In genomic region chr14:73759714-73760597, GRCh38 we compare ENCODE assay signal across 8 cellular contexts. TPM values are rescaled to one million over a fixed set of nuclear protein-coding genes. Genes with fewer than 3 reads are reported as not detected.
DNase-seq lines count a peak whose midpoint lies in the region; ATAC-seq, FAIRE-seq and TF ChIP-seq lines count a peak whose summit lies in the region.

No MANE protein-coding gene starts in this region.

- H3K4me3 Mint-ChIP-seq in activated CD8-positive, alpha-beta memory T cell treated with anti-CD3 and anti-CD28 coated beads, Interleukin-2, amount 10 ng/mL, durations not matched to agents 7 days and 5 days = peak overlapping the region; percentile 87
- H3K4me3 Mint-ChIP-seq in effector memory CD8-positive, alpha-beta T cell = peak overlapping the region; percentile 86 to 90

- FAIRE-seq in D721Med (lab: Jason Lieb, UNC) = no peak

- no peak for TF ChIP-seq CTCF in D721Med (IDR thresholded peaks at IDR 0.05; ENCODE audit: insufficient read depth, missing control alignments)

- H3K27ac Mint-ChIP-seq in activated CD8-positive, alpha-beta memory T cell treated with anti-CD3 and anti-CD28 coated beads, Interleukin-2, amount 10 ng/mL, durations not matched to agents 7 days and 5 days = peak overlapping the region; percentile 90
- H3K27ac Mint-ChIP-seq in effector memory CD8-positive, alpha-beta T cell = peak overlapping the region; percentile 98

- DNase-seq in D721Med (ENCODE audit: insufficient read length, low spot score) (peak; percentile 89), HUDEP-2 (lab: John Stamatoyannopoulos, UW; ENCODE audit: unreplicated experiment in 76 of 76) (peak in 72 of 76 experiments; percentile 36 to 91 (median 82)), NOMO-1 treated with DMSO at 0.1 percent for 48 hours (lab: John Stamatoyannopoulos, UW; ENCODE audit: unreplicated experiment) (peak; percentile 99), mesenteric fat pad (ENCODE audit: low spot score) (peak; percentile 99)
- peak; percentile 97 for DNase-seq in activated CD8-positive, alpha-beta memory T cell treated with anti-CD3 and anti-CD28 coated beads, Interleukin-2, amount 10 ng/mL, durations not matched to agents 7 days and 5 days
- DNase-seq in effector memory CD8-positive, alpha-beta T cell = peak; percentile 97
- DNase-seq in stimulated activated CD8-positive, alpha-beta memory T cell treated with anti-CD3 and anti-CD28 coated beads, Interleukin-12 subunit alpha, Interleukin-12 subunit beta, amount 100 ng/mL, for 4 hours (ENCODE audit: low read depth) = peak; percentile 96

- CTCF ChIA-PET in activated CD8-positive, alpha-beta memory T cell treated with anti-CD3 and anti-CD28 coated beads, Interleukin-2, amount 10 ng/mL, durations not matched to agents 7 days and 5 days (lab: Charles Lee) = interaction anchor here (0.7 to 14.1 kb wide), 15 partner anchors 11 to 249 kb away, joined by 3 to 151 read pairs (median 11); partner anchors contain the start of gene PTGR2

- H3K27me3 Mint-ChIP-seq in activated CD8-positive, alpha-beta memory T cell treated with anti-CD3 and anti-CD28 coated beads, Interleukin-2, amount 10 ng/mL, durations not matched to agents 7 days and 5 days = no peaks in the 10 kb centered on the region
- H3K27me3 Mint-ChIP-seq in effector memory CD8-positive, alpha-beta T cell = no peaks in the 10 kb centered on the region

- ATAC-seq in GM21390 (IDR thresholded peaks at IDR 0.05; ENCODE audit: unreplicated experiment) = peak; percentile 50
- peak; percentile 79 for ATAC-seq in activated CD8-positive, alpha-beta memory T cell treated with anti-CD3 and anti-CD28 coated beads, Interleukin-2, amount 10 ng/mL, durations not matched to agents 7 days and 5 days
- peak; percentile 77 for ATAC-seq in effector memory CD8-positive, alpha-beta T cell (replicated peaks)

- H3K4me1 Mint-ChIP-seq in activated CD8-positive, alpha-beta memory T cell treated with anti-CD3 and anti-CD28 coated beads, Interleukin-2, amount 10 ng/mL, durations not matched to agents 7 days and 5 days = peaks cover 77% of the 10 kb centered on the region
- H3K4me1 Mint-ChIP-seq in effector memory CD8-positive, alpha-beta T cell (ENCODE audit: low read depth in 2 of 2) = peaks cover 65 to 78% of the 10 kb centered on the region in 2 donors

- H3K36me3 Mint-ChIP-seq in activated CD8-positive, alpha-beta memory T cell treated with anti-CD3 and anti-CD28 coated beads, Interleukin-2, amount 10 ng/mL, durations not matched to agents 7 days and 5 days = peaks cover 11% of the 10 kb centered on the region
- H3K36me3 Mint-ChIP-seq in effector memory CD8-positive, alpha-beta T cell (ENCODE audit: insufficient read depth) = peaks cover 54% of the 10 kb centered on the region

- no peaks in the 10 kb centered on the region for H3K9me3 Mint-ChIP-seq in activated CD8-positive, alpha-beta memory T cell treated with anti-CD3 and anti-CD28 coated beads, Interleukin-2, amount 10 ng/mL, durations not matched to agents 7 days and 5 days (ENCODE audit: low read depth)
- no peaks in the 10 kb centered on the region for H3K9me3 Mint-ChIP-seq in effector memory CD8-positive, alpha-beta T cell

RNA-seq across cellular contexts. Expression of gene PNMA1, which starts 45.8 kb away (rescaled TPM):
- 10 to 100 TPM; 27.1 to 36.6 TPM for total RNA-seq in activated CD8-positive, alpha-beta memory T cell treated with anti-CD3 and anti-CD28 coated beads, Interleukin-2, amount 10 ng/mL, durations not matched to agents 7 days and 5 days
- total RNA-seq in mesenteric fat pad = 49.3 TPM

Comparison
In these comparisons a context has a peak if more than half of its experiments do, and no peak if none do; other contexts are left out.
1. Peak in every context shown above with its lines: DNase-seq and ATAC-seq.